In genomic region chr4:150683775-150684350, GRCh38 we compare ENCODE assay signal across 15 cellular contexts.
"Had no signal": no experiment of that assay in that cellular context is flagged by ENCODE, and none has a peak within 500 bp of the region (broad histone marks: within the 10 kb centered on the region; RNA-seq: fewer than 3 reads in every experiment).

No MANE protein-coding gene starts in this region.

- H3K27ac ChIP-seq: cardiac muscle cell, esophagus muscularis mucosa, neutrophil, parathyroid adenoma had no signal

- H3K9me3 ChIP-seq: esophagus muscularis mucosa, neutrophil had no signal

- H3K4me3 ChIP-seq: cardiac muscle cell, esophagus muscularis mucosa had no signal

- H2AFZ ChIP-seq: parathyroid adenoma had no signal

- H3K27me3 ChIP-seq: cardiac muscle cell, esophagus muscularis mucosa, neutrophil had no signal

- H3K4me1 ChIP-seq: esophagus muscularis mucosa, parathyroid adenoma had no signal

- FAIRE-seq: astrocyte, endometrium, urothelium cell line had no signal

- H3K36me3 ChIP-seq: esophagus muscularis mucosa, neutrophil had no signal

- DNase-seq: activated B cell treated with CpG ODN at 0.5 μM for 24 hours; activated CD4-positive, alpha-beta T cell treated with anti-CD3 and anti-CD28 coated beads for 48 hours; activated CD8-positive, alpha-beta T cell treated with anti-CD3 and anti-CD28 coated beads for 36 hours; activated effector memory CD4-positive, alpha-beta T cell treated with Interleukin-2 at 50 U/mL for 16 hours; activated naive CD4-positive, alpha-beta T cell treated with anti-CD3 and anti-CD28 coated beads, Interleukin-2, amount 50 U/mL, for 16 hours; activated T-cell treated with anti-CD3 and anti-CD28 coated beads, Interleukin-2, amount 50 U/mL, for 4 hours; stimulated activated CD4-positive, alpha-beta T cell treated with anti-CD3 and anti-CD28 coated beads, Interleukin-1b, Interleukin-23, amount 100 ng/mL, for 48 hours; T-helper 2 cell had no signal

- H3K9ac ChIP-seq: parathyroid adenoma had no signal

- H3K79me2 ChIP-seq: parathyroid adenoma had no signal
